Comparison of ENCODE assay signal across 22 cellular contexts in the genomic region with DNA sequence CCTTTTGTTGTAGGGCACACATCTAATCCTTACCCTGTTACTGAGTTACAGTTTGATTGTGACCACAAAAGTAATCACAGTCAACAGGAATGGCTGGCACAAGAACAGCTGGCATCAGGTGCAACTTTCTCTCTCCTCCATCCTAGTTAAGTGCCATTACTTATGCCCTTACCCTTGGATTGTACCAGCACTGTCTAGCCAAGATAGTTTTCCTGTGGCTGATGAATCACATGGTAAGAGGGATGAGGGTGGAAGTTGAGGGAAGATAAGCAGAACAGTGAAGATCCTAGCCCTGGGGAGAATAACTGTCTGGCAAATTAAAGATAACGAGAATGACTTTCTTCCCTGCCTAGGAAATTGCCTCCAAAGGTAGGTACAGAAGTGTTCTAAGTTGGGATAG. TPM values are rescaled to one million over a fixed set of nuclear protein-coding genes. Genes with fewer than 3 reads are reported as not detected.
A peak's percentile ranks its signal among the peaks of the same experiment; 100 is the strongest.
DNase-seq lines count a peak whose midpoint lies in the region; ATAC-seq, FAIRE-seq and TF ChIP-seq lines count a peak whose summit lies in the region.
"Had no signal": no experiment of that assay in that cellular context is flagged by ENCODE, and none has a peak within 500 bp of the region (broad histone marks: within the 10 kb centered on the region; RNA-seq: fewer than 3 reads in every experiment).

No MANE protein-coding gene starts in this region.

- H3K27me3 ChIP-seq in astrocyte (ENCODE audit: insufficient read depth, low read length) (no peaks in the 10 kb centered on the region), hepatocyte (no peaks in the 10 kb centered on the region), aorta (ENCODE audit: control insufficient read depth in 1 of 2, insufficient read depth in 2 of 2, low read length in 1 of 2) (no peaks in the 10 kb centered on the region)
- H3K27me3 ChIP-seq: sigmoid colon, suprapubic skin had no signal

- peaks cover 27% of the 10 kb centered on the region for H3K4me1 ChIP-seq in astrocyte (ENCODE audit: insufficient read depth, low read length)
- no peaks in the 10 kb centered on the region for H3K4me1 ChIP-seq in hepatocyte (ENCODE audit: insufficient read depth)
- H3K4me1 ChIP-seq in aorta (ENCODE audit: control insufficient read depth in 1 of 2, insufficient read depth in 2 of 2, low read length in 2 of 2) = peaks cover 1 to 3% of the 10 kb centered on the region in 2 donors
- H3K4me1 ChIP-seq: Caco-2 had no signal

- POLR2A ChIA-PET in activated CD8-positive, alpha-beta T cell treated with anti-CD3 and anti-CD28 coated beads, Interleukin-2, amount 10 ng/mL, durations not matched to agents 7 days and 5 days (lab: Charles Lee) = no interaction called here

- DNase-seq in DMS79 (lab: John Stamatoyannopoulos, UW) = peak; percentile 40
- DNase-seq in HT1080 (ENCODE audit: low read depth) = peak; percentile 42
- DNase-seq in astrocyte (ENCODE audit: low read depth) = peak; percentile 65
- peak; percentile 65 for DNase-seq in myocyte (ENCODE audit: low read depth)
- no peak for DNase-seq in hepatocyte (ENCODE audit: low spot score)
- no peak for DNase-seq in activated CD8-positive, alpha-beta T cell treated with anti-CD3 and anti-CD28 coated beads, Interleukin-2, amount 10 ng/mL, durations not matched to agents 7 days and 5 days
- no peak for DNase-seq in aorta
- no peak for DNase-seq in stimulated activated CD8-positive, alpha-beta memory T cell treated with anti-CD3 and anti-CD28 coated beads, Interleukin-4, amount 100 ng/mL, for 48 hours
- DNase-seq: Caco-2; central memory CD4-positive, alpha-beta T cell; GF-D8; glutamatergic neuron; midbrain; NCI-H1417 treated with DMSO at 0.1 percent for 48 hours; NCI-H446 treated with DMSO at 0.1 percent for 48 hours; sigmoid colon; stimulated activated CD4-positive, alpha-beta T cell treated with anti-CD3 and anti-CD28 coated beads, Interleukin-2, amount 100 ng/mL, for 48 hours; T-helper 17 cell had no signal

- intact Hi-C loops in aorta (cut with DNase I) = no loop called here

- H3K9me2 ChIP-seq in hepatocyte (replicated peaks; ENCODE audit: insufficient read depth) = no peaks in the 10 kb centered on the region

- WGBS in hepatocyte (ENCODE audit: low lambda C conversion rate, missing lambda C conversion rate) = 88% methylated on average over 1 of the region's 1 CpG
- WGBS in aorta, 2 donors = 99 to 100% methylated on average over 1 of the region's 1 CpG

- H4K20me1 ChIP-seq in astrocyte (ENCODE audit: insufficient read depth, low read length) (peaks cover 18% of the 10 kb centered on the region), hepatocyte (ENCODE audit: insufficient read depth, poor library complexity, severe bottlenecking) (no peaks in the 10 kb centered on the region)

- H2AFZ ChIP-seq in astrocyte (ENCODE audit: low read depth, low read length) (no peak overlapping the region), hepatocyte (no peak overlapping the region)

- H3K36me3 ChIP-seq in astrocyte (ENCODE audit: insufficient read depth, low read length) = no peaks in the 10 kb centered on the region
- H3K36me3 ChIP-seq in hepatocyte (replicated peaks; ENCODE audit: insufficient read depth, low read depth) = no peaks in the 10 kb centered on the region
- no peaks in the 10 kb centered on the region for H3K36me3 ChIP-seq in aorta (ENCODE audit: control insufficient read depth in 1 of 2, insufficient read depth in 2 of 2, low read length in 1 of 2)
- H3K36me3 ChIP-seq: sigmoid colon, suprapubic skin had no signal

- peaks cover 2% of the 10 kb centered on the region for H3K36me3 Mint-ChIP-seq in astrocyte (ENCODE audit: low read depth, unreplicated experiment)
- H3K36me3 Mint-ChIP-seq in activated CD8-positive, alpha-beta T cell treated with anti-CD3 and anti-CD28 coated beads, Interleukin-2, amount 10 ng/mL, durations not matched to agents 7 days and 5 days (ENCODE audit: low read depth) = no peaks in the 10 kb centered on the region

- no peak overlapping the region for H3K9ac ChIP-seq in astrocyte (ENCODE audit: low read length)

- TF ChIP-seq CTCF in astrocyte (IDR thresholded peaks at IDR 0.05; ENCODE audit: insufficient read depth, low read depth, low read length) (no peak), hepatocyte (IDR thresholded peaks at IDR 0.05; ENCODE audit: poor library complexity) (no peak)

- H3K4me3 Mint-ChIP-seq in astrocyte (ENCODE audit: unreplicated experiment) = no peak overlapping the region
- no peak overlapping the region for H3K4me3 Mint-ChIP-seq in activated CD8-positive, alpha-beta T cell treated with anti-CD3 and anti-CD28 coated beads, Interleukin-2, amount 10 ng/mL, durations not matched to agents 7 days and 5 days
- H3K4me3 Mint-ChIP-seq: T-helper 17 cell had no signal

- no peaks in the 10 kb centered on the region for H3K9me3 ChIP-seq in astrocyte (ENCODE audit: insufficient read depth, low read depth, low read length)
- no peaks in the 10 kb centered on the region for H3K9me3 ChIP-seq in hepatocyte (ENCODE audit: low read depth)
- no peaks in the 10 kb centered on the region for H3K9me3 ChIP-seq in aorta (ENCODE audit: control insufficient read depth, low read length)
- H3K9me3 ChIP-seq: Caco-2, sigmoid colon, suprapubic skin had no signal

- H3K4me2 ChIP-seq in astrocyte (ENCODE audit: low read length) (peak overlapping the region; percentile 18), hepatocyte (no peak overlapping the region)

- peaks cover 70% of the 10 kb centered on the region for H3K79me2 ChIP-seq in astrocyte (ENCODE audit: insufficient read depth, low read length)
- peaks cover 12% of the 10 kb centered on the region for H3K79me2 ChIP-seq in hepatocyte

- H3K4me3 ChIP-seq in astrocyte (ENCODE audit: insufficient read depth, low read depth, low read length) (no peak overlapping the region), hepatocyte (no peak overlapping the region), aorta (ENCODE audit: low read length in 2 of 2) (no peak overlapping the region)
- H3K4me3 ChIP-seq: sigmoid colon, suprapubic skin had no signal

- CTCF ChIA-PET in activated CD8-positive, alpha-beta T cell treated with anti-CD3 and anti-CD28 coated beads, Interleukin-2, amount 10 ng/mL, durations not matched to agents 7 days and 5 days (lab: Charles Lee) = no interaction called here

- peaks cover 52% of the 10 kb centered on the region for H3K4me1 Mint-ChIP-seq in astrocyte (ENCODE audit: low read depth, unreplicated experiment)
- H3K4me1 Mint-ChIP-seq in activated CD8-positive, alpha-beta T cell treated with anti-CD3 and anti-CD28 coated beads, Interleukin-2, amount 10 ng/mL, durations not matched to agents 7 days and 5 days (ENCODE audit: low read depth) = no peaks in the 10 kb centered on the region
- H3K4me1 Mint-ChIP-seq: T-helper 17 cell had no signal

- no peak overlapping the region for H3K27ac Mint-ChIP-seq in astrocyte (ENCODE audit: unreplicated experiment)
- no peak overlapping the region for H3K27ac Mint-ChIP-seq in activated CD8-positive, alpha-beta T cell treated with anti-CD3 and anti-CD28 coated beads, Interleukin-2, amount 10 ng/mL, durations not matched to agents 7 days and 5 days
- H3K27ac Mint-ChIP-seq: activated T-helper 2 cell treated with anti-CD3 and anti-CD28 coated beads, Interferon-gamma antibody, Interleukin-2, Interleukin-4, amounts not matched to agents 10 μg/mL and 5 μg/mL and 100 μg/mL, durations not matched to agents 14 hours and 24 hours and 36 hours; T-helper 17 cell had no signal

- peak; percentile 56 for FAIRE-seq in astrocyte (lab: Jason Lieb, UNC)

- H3K27ac ChIP-seq in astrocyte (ENCODE audit: low read depth, low read length) (no peak overlapping the region), hepatocyte (no peak overlapping the region), aorta (ENCODE audit: low read depth in 1 of 2, low read length in 2 of 2) (no peak overlapping the region)
- H3K27ac ChIP-seq: HL-60, sigmoid colon, suprapubic skin had no signal

- no peak for ATAC-seq in activated CD8-positive, alpha-beta T cell treated with anti-CD3 and anti-CD28 coated beads, Interleukin-2, amount 10 ng/mL, durations not matched to agents 7 days and 5 days
- no peak for ATAC-seq in aorta (ENCODE audit: low FRiP score)
- ATAC-seq: activated CD4-positive, CD25-positive, alpha-beta regulatory T cell treated with anti-CD3 and anti-CD28 coated beads, Interleukin-2, amount 50 U/mL, for 24 hours; T-helper 17 cell had no signal

- H3K9me3 Mint-ChIP-seq in astrocyte (ENCODE audit: unreplicated experiment) = no peaks in the 10 kb centered on the region
- H3K9me3 Mint-ChIP-seq in activated CD8-positive, alpha-beta T cell treated with anti-CD3 and anti-CD28 coated beads, Interleukin-2, amount 10 ng/mL, durations not matched to agents 7 days and 5 days (ENCODE audit: insufficient read depth) = no peaks in the 10 kb centered on the region
- H3K9me3 Mint-ChIP-seq: activated T-helper 2 cell treated with anti-CD3 and anti-CD28 coated beads, Interferon-gamma antibody, Interleukin-2, Interleukin-4, amounts not matched to agents 10 μg/mL and 5 μg/mL and 100 μg/mL, durations not matched to agents 14 hours and 24 hours and 36 hours had no signal

- H3K27me3 Mint-ChIP-seq in astrocyte (ENCODE audit: low read depth, unreplicated experiment) = no peaks in the 10 kb centered on the region
- peaks cover 2% of the 10 kb centered on the region for H3K27me3 Mint-ChIP-seq in activated CD8-positive, alpha-beta T cell treated with anti-CD3 and anti-CD28 coated beads, Interleukin-2, amount 10 ng/mL, durations not matched to agents 7 days and 5 days (ENCODE audit: low read depth)

RNA-seq across cellular contexts. Expression of a gene that starts 42.0 kb away (rescaled TPM):
- 9.6 and 13.9 TPM in 2 replicates for total RNA-seq in HT1080 (2014; rRNA removed; shearing (Covaris generic))
- 6.1 and 6.6 TPM in 2 replicates for polyA plus RNA-seq in HT1080 (2015; cell fraction: cytosol; rRNA removed)
- polyA plus RNA-seq in HT1080 (2015; cell fraction: nucleus; rRNA removed) = 20.3 and 28.5 TPM in 2 replicates
- total RNA-seq in astrocyte (49.4 and 53.3 TPM in 2 replicates), myocyte (31.3 and 34.2 TPM in 2 replicates), hepatocyte (18.4 and 167 TPM in 2 replicates), aorta (10 to 100 TPM; 52.6 to 79.5 TPM)
- 15.6 TPM for polyA plus RNA-seq in myocyte (2012)
- polyA plus RNA-seq in hepatocyte (7.9 and 8.8 TPM in 2 replicates), aorta (10 to 100 TPM in 1 of 2 donors, 1 to 10 TPM in 1; 5.0 to 14.2 TPM)
- under 1 TPM in 1 of 2 experiments, not detected in 1; 0.52 TPM for total RNA-seq in activated CD8-positive, alpha-beta T cell treated with anti-CD3 and anti-CD28 coated beads, Interleukin-2, amount 10 ng/mL, durations not matched to agents 7 days and 5 days

Comparison
In these comparisons a context has a peak if more than half of its experiments do, and no peak if none do; other contexts are left out.
1. DNase-seq: peak in DMS79 (single experiment), HT1080 (single experiment), astrocyte (single experiment) and myocyte (single experiment); none in hepatocyte (single experiment), activated CD8-positive, alpha-beta T cell treated with anti-CD3 and anti-CD28 coated beads, Interleukin-2, amount 10 ng/mL, durations not matched to agents 7 days and 5 days (single experiment), aorta (0 of 2) and stimulated activated CD8-positive, alpha-beta memory T cell treated with anti-CD3 and anti-CD28 coated beads, Interleukin-4, amount 100 ng/mL, for 48 hours (single experiment).